Comparison of ENCODE assay signal across 3 cellular contexts in genomic region chrX:109739625-109740024, GRCh38.
TF ChIP-seq lines count a peak whose summit lies in the region.

No MANE protein-coding gene starts in this region.

TF ChIP-seq in A549, 52 proteins besides CTCF, POLR2A, EP300 and RAD21 (continued from another document):
- no peak for TF ChIP-seq RNF2 (IDR thresholded peaks at IDR 0.05; ENCODE audit: borderline replicate concordance, low read depth)
- no peak for TF ChIP-seq BCL3 (IDR thresholded peaks at IDR 0.05)
- no peak for TF ChIP-seq KDM1A (IDR thresholded peaks at IDR 0.05; ENCODE audit: low read depth)
- no peak for TF ChIP-seq NR3C1 (IDR thresholded peaks at IDR 0.05)
- TF ChIP-seq MAX (IDR thresholded peaks at IDR 0.05) = no peak
- no peak for TF ChIP-seq EHMT2 (IDR thresholded peaks at IDR 0.05; ENCODE audit: low read depth)
- TF ChIP-seq ZC3H11A (IDR thresholded peaks at IDR 0.05) = no peak
- no peak for TF ChIP-seq ATOH8 (CRISPR knock-in tag; IDR thresholded peaks at IDR 0.05; ENCODE audit: low read depth)
- TF ChIP-seq ZFP36 (IDR thresholded peaks at IDR 0.05; ENCODE audit: borderline replicate concordance, partially characterized antibody) = no peak
- TF ChIP-seq RARB (CRISPR knock-in tag; IDR thresholded peaks at IDR 0.05) = no peak
- TF ChIP-seq MAZ (IDR thresholded peaks at IDR 0.05; ENCODE audit: borderline replicate concordance, low read depth, low read length) = no peak
- TF ChIP-seq SMC3 (IDR thresholded peaks at IDR 0.05) = no peak
- no peak for TF ChIP-seq TP53 (CRISPR knock-in tag; IDR thresholded peaks at IDR 0.05)
- no peak for TF ChIP-seq FOXS1 (CRISPR knock-in tag; IDR thresholded peaks at IDR 0.05)
- no peak for TF ChIP-seq USF2 (IDR thresholded peaks at IDR 0.05)
- TF ChIP-seq BHLHE40 (IDR thresholded peaks at IDR 0.05; ENCODE audit: low read depth, low read length) = no peak
- TF ChIP-seq NPAS2 (CRISPR knock-in tag; IDR thresholded peaks at IDR 0.05; ENCODE audit: borderline replicate concordance) = no peak

TF ChIP-seq in HEK293, 187 proteins besides CTCF, POLR2A, EP300 and RAD21:
- TF ChIP-seq ATF2 (tag by site-specific recombination; IDR thresholded peaks at IDR 0.05; ENCODE audit: low read depth) (peak; percentile 50), ZBTB17 (tag by site-specific recombination; IDR thresholded peaks at IDR 0.05) (no peak), ZNF311 (tag by site-specific recombination; IDR thresholded peaks at IDR 0.05; ENCODE audit: borderline replicate concordance) (no peak), ZSCAN5A (tag by site-specific recombination; IDR thresholded peaks at IDR 0.05) (no peak), ZNF48 (tag by site-specific recombination; IDR thresholded peaks at IDR 0.05) (no peak), ZNF112 (tag by site-specific recombination; IDR thresholded peaks at IDR 0.05) (no peak)

TF ChIP-seq in HepG2, 621 proteins besides CTCF, POLR2A, EP300 and RAD21 (continued from another document):
- TF ChIP-seq ATAD3A (CRISPR knock-in tag; IDR thresholded peaks at IDR 0.05) (no peak), TEF (CRISPR knock-in tag; IDR thresholded peaks at IDR 0.05) (no peak), ZNF766 (CRISPR knock-in tag; IDR thresholded peaks at IDR 0.05; ENCODE audit: borderline replicate concordance) (no peak), KIAA2018 (CRISPR knock-in tag; IDR thresholded peaks at IDR 0.05; ENCODE audit: borderline replicate concordance) (no peak), ZNF577 (CRISPR knock-in tag; IDR thresholded peaks at IDR 0.05; ENCODE audit: borderline replicate concordance, low read depth) (no peak), POLR2AphosphoS5 (IDR thresholded peaks at IDR 0.05; ENCODE audit: low read depth, low read length) (peak; percentile 52), TBP (CRISPR knock-in tag; IDR thresholded peaks at IDR 0.05) (no peak), ZBTB4 (CRISPR knock-in tag; IDR thresholded peaks at IDR 0.05; ENCODE audit: borderline replicate concordance) (no peak), DDIT3 (CRISPR knock-in tag; IDR thresholded peaks at IDR 0.05) (no peak), HNRNPK (IDR thresholded peaks at IDR 0.05; ENCODE audit: low read depth, low read length, poor library complexity, severe bottlenecking) (no peak), MAFK (conservative IDR thresholded peaks at IDR 0.05 in 1 of 2, IDR thresholded peaks at IDR 0.05 in 1 of 2; ENCODE audit: low read length in 2 of 2) (no peak), ZNF343 (CRISPR knock-in tag; IDR thresholded peaks at IDR 0.05) (no peak), NONO (IDR thresholded peaks at IDR 0.05) (no peak), NONO (CRISPR knock-in tag; conservative IDR thresholded peaks at IDR 0.05) (0 out of 2 replicates have a peak, but pooled peaks have one; percentile 10), POLR2G (IDR thresholded peaks at IDR 0.05; ENCODE audit: low read depth, low read length) (peak; percentile 53; the same call in 1 of the 2 replicates), RFXAP (CRISPR knock-in tag; IDR thresholded peaks at IDR 0.05; ENCODE audit: borderline replicate concordance) (no peak), ZNF710 (CRISPR knock-in tag; IDR thresholded peaks at IDR 0.05; ENCODE audit: borderline replicate concordance) (no peak)
